ENCODE assay signal across 22 cellular contexts in the genomic region with DNA sequence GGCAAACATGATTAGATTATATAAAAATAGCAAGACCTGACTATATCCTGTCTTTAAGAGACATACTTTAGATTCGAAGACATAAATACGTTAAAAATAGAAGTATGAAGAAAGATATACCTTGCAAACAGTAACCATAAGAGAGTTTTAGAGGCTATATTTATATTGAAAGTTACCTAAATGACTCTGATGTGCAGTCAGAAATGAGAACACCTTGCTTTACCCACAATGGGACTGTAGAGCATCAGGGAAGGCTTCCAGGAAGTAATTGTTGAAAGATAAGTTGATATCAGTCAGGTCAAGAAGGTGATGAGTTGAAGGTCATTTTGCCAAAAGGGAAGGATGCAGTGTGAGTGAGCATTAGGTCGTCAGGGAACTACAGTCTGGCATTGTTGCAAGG.
DNase-seq lines count a peak whose midpoint lies in the region; ATAC-seq and TF ChIP-seq lines count a peak whose summit lies in the region.
"Had no signal": no experiment of that assay in that cellular context is flagged by ENCODE, and none has a peak within 500 bp of the region (broad histone marks: within the 10 kb centered on the region; RNA-seq: fewer than 3 reads in every experiment).

No MANE protein-coding gene starts in this region.

- ATAC-seq in GM18870 (IDR thresholded peaks at IDR 0.05; ENCODE audit: unreplicated experiment) (peak; percentile 50), HG02610 (IDR thresholded peaks at IDR 0.05; ENCODE audit: unreplicated experiment) (peak; percentile 61), HG03280 (IDR thresholded peaks at IDR 0.05; ENCODE audit: unreplicated experiment) (peak; percentile 61)
- ATAC-seq: SK-N-SH treated with all-trans-retinoic acid at 6 μM for 48 hours had no signal

- H3K4me3 ChIP-seq in spleen, result no peak overlapping the region
- H3K4me3 ChIP-seq: GM23248, Peyer's patch had no signal

- intact Hi-C loops in spleen (cut with DNase I; ENCODE audit: low total_unique reads), result no loop called here

- WGBS in spleen, 5 donors, result 56 to 77% (median 70%) methylated on average over 3 of the region's 3 CpGs

- H3K27me3 ChIP-seq in spleen (replicated peaks in 1 of 7), result peaks cover 0 to under 1% (median 0%) of the 10 kb centered on the region in 7 donors
- H3K27me3 ChIP-seq: Peyer's patch had no signal

- TF ChIP-seq POLR2A in spleen (IDR thresholded peaks at IDR 0.05), result no peak

- no peaks in the 10 kb centered on the region for H3K36me3 ChIP-seq in spleen
- H3K36me3 ChIP-seq: Peyer's patch had no signal

- TF ChIP-seq CTCF in spleen (IDR thresholded peaks at IDR 0.05 in 8 of 11, conservative IDR thresholded peaks at IDR 0.05 in 3 of 11) (no peak), GM20000 (IDR thresholded peaks at IDR 0.05; ENCODE audit: extremely low read depth, missing control alignments) (no peak)

- peaks cover 0 to 17% (median 11%) of the 10 kb centered on the region in 8 donors for H3K9me3 ChIP-seq in spleen
- H3K9me3 ChIP-seq: Peyer's patch had no signal

- H3K4me1 ChIP-seq in spleen, result no peaks in the 10 kb centered on the region
- H3K4me1 ChIP-seq: Peyer's patch had no signal

- DNase-seq in activated CD4-positive, alpha-beta T cell treated with anti-CD3 and anti-CD28 coated beads, Interleukin-2, amount 50 U/mL, for 48 hours, result no peak
- no peak for DNase-seq in activated naive CD4-positive, alpha-beta T cell treated with anti-CD3 and anti-CD28 coated beads, Interleukin-2, amount 50 U/mL, for 16 hours
- DNase-seq in spleen (no peak), GM20000 (ENCODE audit: low spot score) (no peak)
- DNase-seq: CD4-positive, CD25-positive, alpha-beta regulatory T cell; DND-41; GM23248; H9; HFFc6; IMR-90; NCI-H1092 treated with DMSO at 0.1 percent for 48 hours; NCI-H146; NCI-H2029 treated with DMSO at 0.1 percent for 48 hours; NCI-H226; NCI-H510A treated with DMSO at 0.1 percent for 48 hours; NCI-H748 treated with DMSO at 0.1 percent for 48 hours; Peyer's patch had no signal

- H3K27ac ChIP-seq in spleen, result no peak overlapping the region
- H3K27ac ChIP-seq: GM23248, KMS-11, Peyer's patch had no signal
